ENCODE assay signal across 30 cellular contexts in the genomic region with DNA sequence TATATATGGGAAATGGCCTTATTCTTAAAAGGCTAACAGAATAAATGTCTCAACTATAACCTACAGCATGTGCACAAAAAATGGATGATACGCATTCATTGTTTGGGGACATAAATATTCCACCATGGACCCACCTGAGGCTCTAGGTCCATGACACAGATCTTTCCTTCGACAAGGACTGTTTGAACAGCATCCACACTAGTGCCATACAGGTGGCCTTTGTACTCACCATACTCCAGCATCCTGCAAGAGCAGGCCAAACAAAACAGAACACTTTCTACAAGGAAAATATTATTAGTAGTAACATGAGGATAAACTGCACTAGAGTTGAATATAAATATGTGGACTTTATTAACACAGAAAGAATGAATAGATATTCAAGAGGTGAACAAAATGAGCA. TPM values are rescaled to one million over a fixed set of nuclear protein-coding genes. Genes with fewer than 3 reads are reported as not detected.
"Had no signal": no experiment of that assay in that cellular context is flagged by ENCODE, and none has a peak within 500 bp of the region (broad histone marks: within the 10 kb centered on the region; RNA-seq: fewer than 3 reads in every experiment).

No MANE protein-coding gene starts in this region.

- H3K27me3 ChIP-seq: colonic mucosa, dorsolateral prefrontal cortex, esophagus muscularis mucosa, esophagus squamous epithelium, foreskin keratinocyte, gastrocnemius medialis, gastroesophageal sphincter, heart left ventricle, heart right ventricle, hepatocyte had no signal

- H3K27ac Mint-ChIP-seq: dendritic cell treated with granulocyte-macrophage colony-stimulating factor and Interleukin-4, amounts not matched to agents 40 ng/mL and 50 ng/mL, for 4 days; effector memory CD8-positive, alpha-beta T cell; endodermal cell had no signal

- H3K4me3 Mint-ChIP-seq: dendritic cell treated with granulocyte-macrophage colony-stimulating factor and Interleukin-4, amounts not matched to agents 40 ng/mL and 50 ng/mL, for 4 days; effector memory CD8-positive, alpha-beta T cell; endodermal cell had no signal

- H2AFZ ChIP-seq: hepatocyte had no signal

- H3K9me3 Mint-ChIP-seq: dendritic cell treated with granulocyte-macrophage colony-stimulating factor and Interleukin-4, amounts not matched to agents 40 ng/mL and 50 ng/mL, for 4 days; effector memory CD8-positive, alpha-beta T cell; endodermal cell had no signal

- ATAC-seq: effector memory CD8-positive, alpha-beta T cell; esophagus mucosa; foreskin keratinocyte; gastrocnemius medialis; gastroesophageal sphincter; heart left ventricle; heart right ventricle had no signal

- H3K79me2 ChIP-seq: hepatocyte had no signal

- FAIRE-seq: endometrium, endothelial cell of umbilical vein, frontal cortex had no signal

- H3K27ac ChIP-seq: colonic mucosa, coronary artery, dorsolateral prefrontal cortex, epithelial cell of prostate, esophagus muscularis mucosa, esophagus squamous epithelium, foreskin keratinocyte, gastrocnemius medialis, gastroesophageal sphincter, heart left ventricle, heart right ventricle, hepatocyte had no signal

- H3K36me3 ChIP-seq: colonic mucosa, esophagus muscularis mucosa, esophagus squamous epithelium, gastrocnemius medialis, gastroesophageal sphincter, heart left ventricle, heart right ventricle had no signal

- H3K27me3 Mint-ChIP-seq: dendritic cell treated with granulocyte-macrophage colony-stimulating factor and Interleukin-4, amounts not matched to agents 40 ng/mL and 50 ng/mL, for 4 days had no signal

- H3K4me2 ChIP-seq: hepatocyte had no signal

- H3K9me3 ChIP-seq: colonic mucosa, esophagus muscularis mucosa, esophagus squamous epithelium, gastrocnemius medialis, gastroesophageal sphincter, heart left ventricle, heart right ventricle had no signal

- H3K4me1 ChIP-seq: colonic mucosa had no signal

- DNase-seq: colonic mucosa; cortex of kidney; dermis blood vessel endothelial cell; dorsolateral prefrontal cortex; effector CD4-positive, alpha-beta T cell; effector CD8-positive, alpha-beta T cell; effector memory CD4-positive, alpha-beta T cell; effector memory CD8-positive, alpha-beta T cell; endodermal cell; erythroblast; esophagus squamous epithelium; foreskin fibroblast; foreskin keratinocyte; foreskin melanocyte; gastrocnemius medialis; glutamatergic neuron; head of caudate nucleus; heart left ventricle; heart right ventricle had no signal

- H3K4me3 ChIP-seq: colonic mucosa, coronary artery, dorsolateral prefrontal cortex, esophagus muscularis mucosa, esophagus squamous epithelium, gastrocnemius medialis, gastroesophageal sphincter, heart left ventricle, heart right ventricle, hepatocyte had no signal

RNA-seq across cellular contexts. Expression of gene MPP4, which starts 49.0 kb away (rescaled TPM):
- total RNA-seq: colonic mucosa, epithelial cell of proximal tubule, esophagus mucosa had no signal
